In the genomic region with DNA sequence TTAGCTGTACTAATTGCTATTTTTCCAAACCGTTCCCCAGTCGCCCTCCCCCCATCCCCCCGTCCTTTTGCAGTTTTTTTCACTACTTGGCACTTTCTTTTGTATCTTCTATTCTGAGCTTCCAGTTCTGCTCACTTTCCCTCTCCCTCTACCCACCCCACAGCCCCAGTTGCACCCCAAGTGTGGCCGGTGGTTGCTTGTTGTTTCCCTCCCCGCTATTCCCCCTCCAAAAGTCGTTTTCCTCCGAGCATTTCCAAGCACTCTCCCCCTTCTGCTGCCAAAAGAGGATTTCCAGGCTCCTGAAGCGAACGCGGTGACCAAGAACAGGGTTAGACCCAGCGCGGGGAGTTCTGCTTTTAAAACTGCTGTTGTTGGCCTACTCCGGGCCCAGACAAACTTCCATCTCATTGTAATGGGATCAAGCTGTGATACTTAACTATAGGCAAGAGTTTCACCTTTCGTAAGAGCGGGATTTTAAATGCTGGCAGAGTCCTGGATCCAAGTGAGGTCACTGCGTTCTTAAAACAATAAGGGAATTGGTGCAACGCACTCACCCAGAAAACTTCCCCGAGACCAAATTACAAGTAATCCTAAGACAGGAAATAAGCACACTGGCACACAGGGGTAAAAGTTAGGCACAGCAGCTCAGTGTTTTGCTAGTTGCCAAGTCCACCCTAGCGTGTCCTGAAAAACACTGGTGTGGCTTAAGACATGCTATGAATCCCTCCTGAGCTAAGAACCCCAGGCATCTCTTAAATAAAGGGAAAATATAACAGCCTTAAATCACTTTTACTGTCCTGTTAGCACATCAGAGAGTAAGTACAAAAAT, we compare ENCODE assay signal across 8 cellular contexts. TPM values are rescaled to one million over a fixed set of nuclear protein-coding genes. Genes with fewer than 3 reads are reported as not detected.
DNase-seq lines count a peak whose midpoint lies in the region; ATAC-seq and TF ChIP-seq lines count a peak whose summit lies in the region.

No MANE protein-coding gene starts in this region.

- intact Hi-C loops in dorsolateral prefrontal cortex (cut with DNase I): no loop called here
- intact Hi-C loops in testis (cut with DNase I; ENCODE audit: low total_unique reads): no loop called here

- H3K27me3 ChIP-seq in CD8-positive, alpha-beta memory T cell (ENCODE audit: insufficient read depth, low read length, poor library complexity, severe bottlenecking): no peaks in the 10 kb centered on the region
- H3K27me3 ChIP-seq in dorsolateral prefrontal cortex (peaks cover 0 to 65% (median 26%) of the 10 kb centered on the region in 45 donors), testis (no peaks in the 10 kb centered on the region)

- H3K9me3 Mint-ChIP-seq in CD8-positive, alpha-beta memory T cell: no peaks in the 10 kb centered on the region
- peaks cover 4% of the 10 kb centered on the region for H3K9me3 Mint-ChIP-seq in nephron progenitor cell

- no peaks in the 10 kb centered on the region for H3K9me3 ChIP-seq in CD8-positive, alpha-beta memory T cell (ENCODE audit: low read length)
- no peaks in the 10 kb centered on the region for H3K9me3 ChIP-seq in testis

- H3K4me3 Mint-ChIP-seq in CD8-positive, alpha-beta memory T cell: peak overlapping the region; percentile 45 to 97 (median 89)
- H3K4me3 Mint-ChIP-seq in nephron progenitor cell: peak overlapping the region; percentile 87

- peak overlapping the region in 4 of 8 donors; percentile 2 to 87 (median 82) for H3K27ac Mint-ChIP-seq in CD8-positive, alpha-beta memory T cell
- no peak overlapping the region for H3K27ac Mint-ChIP-seq in nephron progenitor cell

- no peak for DNase-seq in CD8-positive, alpha-beta memory T cell
- DNase-seq in NCI-H82 (lab: John Stamatoyannopoulos, UW): peak; percentile 67
- DNase-seq in dorsolateral prefrontal cortex: no peak
- DNase-seq in nephron progenitor cell: no peak
- DNase-seq in testis: no peak
- no peak for DNase-seq in GM20000 (ENCODE audit: low spot score)

- ATAC-seq in GM18868 (IDR thresholded peaks at IDR 0.05; ENCODE audit: unreplicated experiment): no peak
- no peak for ATAC-seq in GM21723 (IDR thresholded peaks at IDR 0.05; ENCODE audit: unreplicated experiment)

- no peaks in the 10 kb centered on the region for H3K36me3 ChIP-seq in CD8-positive, alpha-beta memory T cell (ENCODE audit: insufficient read depth, low read length)
- H3K36me3 ChIP-seq in testis (ENCODE audit: low read depth, missing control alignments): no peaks in the 10 kb centered on the region

- no peak overlapping the region for H3K4me3 ChIP-seq in CD8-positive, alpha-beta memory T cell (ENCODE audit: low read length)
- H3K4me3 ChIP-seq in dorsolateral prefrontal cortex (peak overlapping the region in 43 of 59 donors; percentile 27 to 76 (median 63)), testis (peak overlapping the region in 1 of 2 donors; percentile 69)

- H3K27me3 Mint-ChIP-seq in CD8-positive, alpha-beta memory T cell: peaks cover 0 to 17% of the 10 kb centered on the region in 2 donors
- peaks cover 83% of the 10 kb centered on the region for H3K27me3 Mint-ChIP-seq in nephron progenitor cell (ENCODE audit: low read depth, poor library complexity)

- peaks cover 22 to 38% (median 28%) of the 10 kb centered on the region in 3 donors for H3K4me1 Mint-ChIP-seq in CD8-positive, alpha-beta memory T cell
- H3K4me1 Mint-ChIP-seq in nephron progenitor cell: peaks cover 35% of the 10 kb centered on the region

- no peak for TF ChIP-seq CTCF in dorsolateral prefrontal cortex (IDR thresholded peaks at IDR 0.05 in 54 of 56, conservative IDR thresholded peaks at IDR 0.05 in 2 of 56; ENCODE audit: low read depth in 1 of 56, partially characterized antibody in 56 of 56)
- no peak for TF ChIP-seq CTCF in nephron progenitor cell (IDR thresholded peaks at IDR 0.05)
- TF ChIP-seq CTCF in testis (IDR thresholded peaks at IDR 0.05): no peak
- TF ChIP-seq CTCF in GM20000 (IDR thresholded peaks at IDR 0.05; ENCODE audit: extremely low read depth, missing control alignments): no peak

- POLR2A ChIA-PET in CD8-positive, alpha-beta memory T cell (lab: Charles Lee): interaction anchor here (1.0 to 5.1 kb wide), 5 partner anchors 27 to 337 kb away, joined by 6 to 24 read pairs (median 9); a partner anchor contains a TSS

- H3K4me1 ChIP-seq in CD8-positive, alpha-beta memory T cell (ENCODE audit: insufficient read depth, low read length): peaks cover 23% of the 10 kb centered on the region
- peaks cover 8% of the 10 kb centered on the region for H3K4me1 ChIP-seq in testis

- CTCF ChIA-PET in CD8-positive, alpha-beta memory T cell (lab: Charles Lee): interaction anchor here (0.7 to 10.9 kb wide), 31 partner anchors 10 to 453 kb away, joined by 3 to 83 read pairs (median 6); a partner anchor contains a TSS

- WGBS in testis, 2 donors: 16 to 30% methylated on average over 19 of the region's 19 CpGs

- TF ChIP-seq POLR2A in testis (IDR thresholded peaks at IDR 0.05): no peak

- peaks cover 0 to 12% (median 0%) of the 10 kb centered on the region in 3 donors for H3K36me3 Mint-ChIP-seq in CD8-positive, alpha-beta memory T cell
- no peaks in the 10 kb centered on the region for H3K36me3 Mint-ChIP-seq in nephron progenitor cell (ENCODE audit: low read depth)

- no peak overlapping the region for H3K27ac ChIP-seq in CD8-positive, alpha-beta memory T cell (ENCODE audit: low read depth, low read length)
- peak overlapping the region in 2 of 59 donors; percentile 16 to 21 for H3K27ac ChIP-seq in dorsolateral prefrontal cortex
- H3K27ac ChIP-seq in testis: no peak overlapping the region

RNA-seq across cellular contexts. Expression of a gene that starts 1.5 kb away (rescaled TPM):
- 100 to 1,000 TPM; 127 to 130 TPM for total RNA-seq in CD8-positive, alpha-beta memory T cell
- polyA plus RNA-seq in CD8-positive, alpha-beta memory T cell: 182 TPM
- total RNA-seq in dorsolateral prefrontal cortex (10 to 100 TPM in 44 of 120 experiments, 1 to 10 TPM in 76; 1.0 to 27.7 (median 8.8) TPM), testis (1 to 10 TPM; 3.6 to 7.1 TPM)
- polyA plus RNA-seq in testis (ENCODE audit: insufficient read depth, low read depth, low replicate concordance): 13.7 TPM

RNA-seq across cellular contexts. Expression of a gene that starts 52.7 kb away (rescaled TPM):
- total RNA-seq in CD8-positive, alpha-beta memory T cell: 100 to 1,000 TPM; 201 to 207 TPM
- polyA plus RNA-seq in CD8-positive, alpha-beta memory T cell: 15.0 TPM
- total RNA-seq in dorsolateral prefrontal cortex (100 to 1,000 TPM in 79 of 120 experiments, 10 to 100 TPM in 41; 76.2 to 149 (median 107) TPM), testis (10 to 100 TPM; 71.0 to 82.3 TPM)
- 104 TPM for polyA plus RNA-seq in testis (ENCODE audit: insufficient read depth, low read depth, low replicate concordance)

Comparison
In these comparisons a context has a peak if more than half of its experiments do, and no peak if none do; other contexts are left out.
1. RNA of a gene that starts 1.5 kb away (total RNA-seq): 127 to 130 TPM in CD8-positive, alpha-beta memory T cell; 1.0 to 27.7 TPM in dorsolateral prefrontal cortex and 3.6 to 7.1 TPM in testis; every median in the first group is over 4 times any median in the second.